In genomic region chr3:161409069-161409468, GRCh38 we compare ENCODE assay signal across 8 cellular contexts. TPM values are rescaled to one million over a fixed set of nuclear protein-coding genes. Genes with fewer than 3 reads are reported as not detected.
DNase-seq lines count a peak whose midpoint lies in the region; ATAC-seq, FAIRE-seq and TF ChIP-seq lines count a peak whose summit lies in the region.

No MANE protein-coding gene starts in this region.

- intact Hi-C loops in IMR-90 (cut with micrococcal nuclease), result loop anchor here (1.0 to 5.0 kb wide), 3 partner anchors 104 to 487 kb away; no protein-coding TSS in a partner anchor

- H2BK120ac ChIP-seq in IMR-90 (ENCODE audit: low read depth, low read length), result no peak overlapping the region

- H3K27ac ChIP-seq in IMR-90 (ENCODE audit: insufficient read depth, low read length), result no peak overlapping the region

- TF ChIP-seq RAD21 in IMR-90 (IDR thresholded peaks at IDR 0.05; ENCODE audit: low read length), result peak; percentile 60

- TF ChIP-seq CTCF in GM10248 (IDR thresholded peaks at IDR 0.05; ENCODE audit: control extremely low read depth, extremely low read depth, low read depth, missing control alignments) (peak; percentile 33), IMR-90 (conservative IDR thresholded peaks at IDR 0.05; ENCODE audit: low read depth, low read length) (peak; percentile 65), cardiac fibroblast (IDR thresholded peaks at IDR 0.05; ENCODE audit: low read depth, low read length) (peak; percentile 60)

- H3K4ac ChIP-seq in IMR-90 (ENCODE audit: low read depth, low read length), result no peak overlapping the region

- POLR2A ChIA-PET in GM10248 (lab: Yijun Ruan, JAX), result no interaction called here
- POLR2A ChIA-PET in IMR-90 (lab: Charles Lee; ENCODE audit: unreplicated experiment), result no interaction called here

- H4K5ac ChIP-seq in IMR-90 (ENCODE audit: low read depth, low read length), result no peak overlapping the region

- in situ Hi-C loops in IMR-90 (cut with MboI; ENCODE audit: low sequenced_read_pairs), result loop anchor here (25.0 kb wide), 2 partner anchors 472 to 697 kb away; no protein-coding TSS in a partner anchor

- no peaks in the 10 kb centered on the region for H3K27me3 ChIP-seq in IMR-90 (ENCODE audit: control insufficient read depth, insufficient read depth, low read length)

- TF ChIP-seq POLR2A in IMR-90 (IDR thresholded peaks at IDR 0.05; ENCODE audit: low read depth, low read length), result no peak

- H3K9ac ChIP-seq in IMR-90 (ENCODE audit: low read depth, low read length), result no peak overlapping the region

- no peak overlapping the region for H2BK15ac ChIP-seq in IMR-90 (ENCODE audit: low read depth, low read length)

- no peak overlapping the region for H2BK20ac ChIP-seq in IMR-90 (ENCODE audit: low read depth, low read length)

- BruUV-seq in IMR-90 (replicated peaks; lab: Mats Ljungman, UMichigan), result no TSS peak

- peak; percentile 75; the same call in 1 of the 2 replicates for ATAC-seq in IMR-90 (ENCODE audit: low read depth)

- no CpG with 5 or more reads among the region's 3 CpGs for WGBS in IMR-90 (ENCODE audit: extremely low coverage in 2 of 2, insufficient read length in 1 of 2), 2 experiments

- H3K4me2 ChIP-seq in IMR-90 (ENCODE audit: low read depth, low read length), result no peak overlapping the region

- no peak overlapping the region for H2AK9ac ChIP-seq in IMR-90 (replicated peaks; ENCODE audit: low read depth, low read length, poor library complexity)

- H3K56ac ChIP-seq in IMR-90 (ENCODE audit: extremely low read depth, insufficient read depth, low read length), result no peak overlapping the region

- H3K18ac ChIP-seq in IMR-90 (ENCODE audit: low read depth, low read length), result no peak overlapping the region

- H3K23ac ChIP-seq in IMR-90 (ENCODE audit: low read depth, low read length), result no peak overlapping the region

- H3K4me3 ChIP-seq in IMR-90 (ENCODE audit: insufficient read depth, low read depth, low read length) (no peak overlapping the region), cardiac fibroblast (replicated peaks in 1 of 2; ENCODE audit: low read depth in 2 of 2, low read length in 2 of 2) (no peak overlapping the region)

- no peak overlapping the region for H4K91ac ChIP-seq in IMR-90 (ENCODE audit: insufficient read depth, low read depth, low read length)

- no peak overlapping the region for H2AFZ ChIP-seq in IMR-90 (replicated peaks; ENCODE audit: low read length, poor library complexity)

- peaks cover 3% of the 10 kb centered on the region; the same call in 1 of the 2 replicates for H3K4me1 ChIP-seq in IMR-90 (ENCODE audit: control insufficient read depth, insufficient read depth, low read length)

- no peaks in the 10 kb centered on the region for H3K9me1 ChIP-seq in IMR-90 (ENCODE audit: insufficient read depth, low read length)

- DNase-seq in GM10248 (ENCODE audit: extremely low spot score), result no peak
- peak; percentile 23 for DNase-seq in IMR-90
- DNase-seq in OCI-M1 (lab: John Stamatoyannopoulos, UW), result peak; percentile 74
- DNase-seq in cardiac fibroblast (ENCODE audit: low read depth in 2 of 2), result peak; percentile 62 to 72
- peak; percentile 54 to 55 for DNase-seq in lung microvascular endothelial cell (ENCODE audit: low read depth in 2 of 2)
- no peak for DNase-seq in NCI-H774 (lab: John Stamatoyannopoulos, UW)
- DNase-seq in GDM1 (lab: John Stamatoyannopoulos, UW), result no peak

- H2AK5ac ChIP-seq in IMR-90 (ENCODE audit: low read depth, low read length), result no peak overlapping the region

- CTCF ChIA-PET in GM10248 (lab: Yijun Ruan, JAX) (no interaction called here), IMR-90 (lab: Yijun Ruan, JAX) (interaction anchor here (0.6 to 1.2 kb wide), 4 partner anchors 93 to 424 kb away, joined by 3 to 5 read pairs (median 3); no protein-coding TSS in a partner anchor)

- no peaks in the 10 kb centered on the region for H3K9me3 ChIP-seq in IMR-90 (ENCODE audit: control insufficient read depth, insufficient read depth, low read length)

- no peaks in the 10 kb centered on the region for H3K79me1 ChIP-seq in IMR-90 (ENCODE audit: low read depth in 1 of 2, low read length in 2 of 2)

- peak; percentile 95 for FAIRE-seq in A204.1 (lab: Jason Lieb, UNC)

- no peak overlapping the region for H2BK5ac ChIP-seq in IMR-90 (ENCODE audit: low read depth, low read length, poor library complexity, severe bottlenecking)

- no peaks in the 10 kb centered on the region for H4K20me1 ChIP-seq in IMR-90 (ENCODE audit: insufficient read depth, low read length)

- H3K36me3 ChIP-seq in IMR-90 (ENCODE audit: control insufficient read depth, insufficient read depth, low read length), result no peaks in the 10 kb centered on the region

- dilution Hi-C loops in IMR-90 (cut with HindIII; ENCODE audit: low sequenced_read_pairs, unreplicated experiment), result no loop called here

- H4K8ac ChIP-seq in IMR-90 (ENCODE audit: low read depth in 2 of 2, low read length in 2 of 2), result no peak overlapping the region

- H3K14ac ChIP-seq in IMR-90 (replicated peaks; ENCODE audit: low read depth, low read length), result no peak overlapping the region

TF ChIP-seq in IMR-90, 13 proteins besides CTCF, POLR2A, EP300 and RAD21:
- TF ChIP-seq, protein P1, sequence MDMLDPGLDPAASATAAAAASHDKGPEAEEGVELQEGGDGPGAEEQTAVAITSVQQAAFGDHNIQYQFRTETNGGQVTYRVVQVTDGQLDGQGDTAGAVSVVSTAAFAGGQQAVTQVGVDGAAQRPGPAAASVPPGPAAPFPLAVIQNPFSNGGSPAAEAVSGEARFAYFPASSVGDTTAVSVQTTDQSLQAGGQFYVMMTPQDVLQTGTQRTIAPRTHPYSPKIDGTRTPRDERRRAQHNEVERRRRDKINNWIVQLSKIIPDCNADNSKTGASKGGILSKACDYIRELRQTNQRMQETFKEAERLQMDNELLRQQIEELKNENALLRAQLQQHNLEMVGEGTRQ (IDR thresholded peaks at IDR 0.05; ENCODE audit: low read depth, low read length), result no peak
- TF ChIP-seq SMC3 (IDR thresholded peaks at IDR 0.05; ENCODE audit: low read depth, low read length), result peak; percentile 36; the same call in 1 of the 2 replicates

RNA-seq across cellular contexts. Expression of gene SPTSSB, which starts 37.8 kb away (rescaled TPM):
- total RNA-seq in IMR-90 (2012; rRNA removed), result not detected in 2 replicates
- not detected in 2 replicates for polyA plus RNA-seq in IMR-90 (2012; rRNA removed)
- not detected in 2 replicates for polyA plus RNA-seq in IMR-90 (2012; cell fraction: cytosol; rRNA removed)
- polyA plus RNA-seq in IMR-90 (2012; cell fraction: nucleus; rRNA removed; ENCODE audit: low replicate concordance), result not detected in 2 replicates
- not detected in 2 replicates for total RNA-seq in lung microvascular endothelial cell

Comparison
In these comparisons a context has a peak if more than half of its experiments do, and no peak if none do; other contexts are left out.
1. DNase-seq: peak in IMR-90 (single experiment), OCI-M1 (single experiment), cardiac fibroblast (2 of 2) and lung microvascular endothelial cell (2 of 2); none in GM10248 (single experiment), NCI-H774 (single experiment) and GDM1 (single experiment).
2. Peak in every context shown above with its lines, with median percentiles within 50 percentile points of each other: CTCF ChIP-seq.